9 cellular contexts compared by ENCODE assay signal in the genomic region with DNA sequence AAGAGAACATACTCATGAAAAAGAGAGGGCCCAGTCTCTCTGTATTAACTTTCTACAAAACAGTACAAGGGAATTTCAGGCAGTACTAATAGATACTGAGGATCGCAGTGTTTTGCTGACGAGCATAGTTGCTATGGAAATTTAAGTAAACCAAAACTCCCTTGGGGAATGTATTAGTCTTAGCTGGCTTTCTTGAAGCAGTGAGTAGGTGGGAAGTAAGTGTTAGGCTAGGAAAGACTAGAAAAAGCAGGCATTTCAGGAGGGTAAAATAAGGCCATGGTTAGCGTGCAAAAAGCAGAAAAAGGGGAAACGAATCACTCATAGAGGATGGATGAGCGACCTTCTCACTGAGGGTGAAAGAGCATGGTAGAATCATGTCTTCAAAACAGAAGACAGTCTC.
DNase-seq lines count a peak whose midpoint lies in the region; ATAC-seq and TF ChIP-seq lines count a peak whose summit lies in the region.
"Had no signal": no experiment of that assay in that cellular context is flagged by ENCODE, and none has a peak within 500 bp of the region (broad histone marks: within the 10 kb centered on the region; RNA-seq: fewer than 3 reads in every experiment).

No MANE protein-coding gene starts in this region.

- H3K9me3 ChIP-seq in A673 (ENCODE audit: low read depth, low read length, poor library complexity, severe bottlenecking) (no peaks in the 10 kb centered on the region), WERI-Rb-1 (ENCODE audit: severe bottlenecking) (no peaks in the 10 kb centered on the region)
- H3K9me3 ChIP-seq: BE2C had no signal

- intact Hi-C loops in A673 (cut with micrococcal nuclease; ENCODE audit: unreplicated experiment), result no loop called here

- ATAC-seq in GM21786 (IDR thresholded peaks at IDR 0.05; ENCODE audit: unreplicated experiment), result peak; percentile 50
- ATAC-seq in HG03280 (IDR thresholded peaks at IDR 0.05; ENCODE audit: unreplicated experiment), result no peak

- POLR2A ChIA-PET in A673 (lab: Charles Lee; ENCODE audit: low non-redundant PET), result no interaction called here

- TF ChIP-seq CTCF in A673 (conservative IDR thresholded peaks at IDR 0.05; ENCODE audit: low read depth, low read length), result no peak
- no peak for TF ChIP-seq CTCF in WERI-Rb-1 (IDR thresholded peaks at IDR 0.05; ENCODE audit: low read depth, low read length)

- no peaks in the 10 kb centered on the region for H3K4me1 ChIP-seq in A673 (ENCODE audit: insufficient read depth, low read length, poor library complexity, severe bottlenecking)
- H3K4me1 ChIP-seq: BE2C had no signal

- no peak overlapping the region for H3K4me3 ChIP-seq in A673 (ENCODE audit: low read depth, low read length, poor library complexity, severe bottlenecking)
- no peak overlapping the region for H3K4me3 ChIP-seq in WERI-Rb-1 (ENCODE audit: low read depth, low read length)

- DNase-seq in A673 (ENCODE audit: low spot score) (peak; percentile 65), amniotic stem cell (lab: John Stamatoyannopoulos, UW) (peak; percentile 37), iris pigment epithelial cell (ENCODE audit: low read depth) (peak; percentile 69), SW480 (ENCODE audit: low spot score) (no peak), WERI-Rb-1 (no peak)
- DNase-seq in stimulated activated CD4-positive, alpha-beta T cell treated with anti-CD3 and anti-CD28 coated beads, Interleukin-2, amount 100 ng/mL, for 48 hours, result no peak
- DNase-seq: BE2C had no signal

- CTCF ChIA-PET in A673 (lab: Charles Lee), result no interaction called here

- no TSS peak for BruUV-seq in A673 (replicated peaks; lab: Mats Ljungman, UMichigan)

- H3K27me3 ChIP-seq in A673 (replicated peaks; ENCODE audit: insufficient read depth, low read depth, low read length, poor library complexity) (peaks cover 5% of the 10 kb centered on the region), WERI-Rb-1 (ENCODE audit: insufficient read depth, low read depth, severe bottlenecking) (no peaks in the 10 kb centered on the region)

- no peak overlapping the region for H3K27ac ChIP-seq in A673 (ENCODE audit: low read depth, low read length, poor library complexity, severe bottlenecking)
- H3K27ac ChIP-seq in WERI-Rb-1, result no peak overlapping the region

- H3K36me3 ChIP-seq in A673 (ENCODE audit: insufficient read depth, low read length, poor library complexity, severe bottlenecking), result no peaks in the 10 kb centered on the region
- no peaks in the 10 kb centered on the region for H3K36me3 ChIP-seq in WERI-Rb-1
- H3K36me3 ChIP-seq: BE2C had no signal

Comparison
In these comparisons a context has a peak if more than half of its experiments do, and no peak if none do; other contexts are left out.
1. DNase-seq: peak in A673 (single experiment), amniotic stem cell (single experiment) and iris pigment epithelial cell (single experiment); none in SW480 (single experiment), WERI-Rb-1 (single experiment) and stimulated activated CD4-positive, alpha-beta T cell treated with anti-CD3 and anti-CD28 coated beads, Interleukin-2, amount 100 ng/mL, for 48 hours (0 of 2).